ENCODE assay signal across 1 cellular context in the genomic region with DNA sequence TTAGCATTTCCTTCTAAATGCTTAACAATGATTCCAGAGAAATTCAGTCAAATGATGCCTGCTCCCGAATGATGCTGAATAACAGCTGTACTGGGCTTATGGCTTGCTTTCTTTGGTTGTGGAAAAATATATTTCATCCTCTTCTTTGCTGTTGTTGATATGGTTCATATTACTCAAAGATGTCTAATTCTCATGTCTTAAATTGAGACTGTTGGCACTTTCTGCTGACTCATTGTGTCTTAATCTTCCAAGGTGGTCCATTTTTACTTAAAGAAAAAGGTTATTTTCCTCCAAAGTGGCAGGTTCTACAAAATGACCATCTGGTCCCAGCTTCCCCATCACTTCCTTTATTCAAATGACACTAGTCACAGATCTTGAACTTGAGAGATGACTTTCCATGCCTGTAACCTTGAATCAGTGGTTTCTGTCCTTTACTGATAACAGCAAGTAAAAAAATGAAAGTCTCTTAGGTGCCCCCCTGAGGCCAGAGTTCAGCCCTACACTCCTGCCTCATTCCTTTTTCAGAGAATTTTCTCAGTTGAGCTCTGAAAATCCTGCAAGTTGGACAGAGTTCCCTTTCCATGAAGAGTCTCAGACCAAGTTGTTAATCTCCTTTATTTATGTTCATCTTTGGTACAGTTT.
TF ChIP-seq lines count a peak whose summit lies in the region.

No MANE protein-coding gene starts in this region.

TF ChIP-seq in GM23338, 12 proteins besides CTCF, POLR2A, EP300 and RAD21 (continued from another document):
- TF ChIP-seq, protein P1, sequence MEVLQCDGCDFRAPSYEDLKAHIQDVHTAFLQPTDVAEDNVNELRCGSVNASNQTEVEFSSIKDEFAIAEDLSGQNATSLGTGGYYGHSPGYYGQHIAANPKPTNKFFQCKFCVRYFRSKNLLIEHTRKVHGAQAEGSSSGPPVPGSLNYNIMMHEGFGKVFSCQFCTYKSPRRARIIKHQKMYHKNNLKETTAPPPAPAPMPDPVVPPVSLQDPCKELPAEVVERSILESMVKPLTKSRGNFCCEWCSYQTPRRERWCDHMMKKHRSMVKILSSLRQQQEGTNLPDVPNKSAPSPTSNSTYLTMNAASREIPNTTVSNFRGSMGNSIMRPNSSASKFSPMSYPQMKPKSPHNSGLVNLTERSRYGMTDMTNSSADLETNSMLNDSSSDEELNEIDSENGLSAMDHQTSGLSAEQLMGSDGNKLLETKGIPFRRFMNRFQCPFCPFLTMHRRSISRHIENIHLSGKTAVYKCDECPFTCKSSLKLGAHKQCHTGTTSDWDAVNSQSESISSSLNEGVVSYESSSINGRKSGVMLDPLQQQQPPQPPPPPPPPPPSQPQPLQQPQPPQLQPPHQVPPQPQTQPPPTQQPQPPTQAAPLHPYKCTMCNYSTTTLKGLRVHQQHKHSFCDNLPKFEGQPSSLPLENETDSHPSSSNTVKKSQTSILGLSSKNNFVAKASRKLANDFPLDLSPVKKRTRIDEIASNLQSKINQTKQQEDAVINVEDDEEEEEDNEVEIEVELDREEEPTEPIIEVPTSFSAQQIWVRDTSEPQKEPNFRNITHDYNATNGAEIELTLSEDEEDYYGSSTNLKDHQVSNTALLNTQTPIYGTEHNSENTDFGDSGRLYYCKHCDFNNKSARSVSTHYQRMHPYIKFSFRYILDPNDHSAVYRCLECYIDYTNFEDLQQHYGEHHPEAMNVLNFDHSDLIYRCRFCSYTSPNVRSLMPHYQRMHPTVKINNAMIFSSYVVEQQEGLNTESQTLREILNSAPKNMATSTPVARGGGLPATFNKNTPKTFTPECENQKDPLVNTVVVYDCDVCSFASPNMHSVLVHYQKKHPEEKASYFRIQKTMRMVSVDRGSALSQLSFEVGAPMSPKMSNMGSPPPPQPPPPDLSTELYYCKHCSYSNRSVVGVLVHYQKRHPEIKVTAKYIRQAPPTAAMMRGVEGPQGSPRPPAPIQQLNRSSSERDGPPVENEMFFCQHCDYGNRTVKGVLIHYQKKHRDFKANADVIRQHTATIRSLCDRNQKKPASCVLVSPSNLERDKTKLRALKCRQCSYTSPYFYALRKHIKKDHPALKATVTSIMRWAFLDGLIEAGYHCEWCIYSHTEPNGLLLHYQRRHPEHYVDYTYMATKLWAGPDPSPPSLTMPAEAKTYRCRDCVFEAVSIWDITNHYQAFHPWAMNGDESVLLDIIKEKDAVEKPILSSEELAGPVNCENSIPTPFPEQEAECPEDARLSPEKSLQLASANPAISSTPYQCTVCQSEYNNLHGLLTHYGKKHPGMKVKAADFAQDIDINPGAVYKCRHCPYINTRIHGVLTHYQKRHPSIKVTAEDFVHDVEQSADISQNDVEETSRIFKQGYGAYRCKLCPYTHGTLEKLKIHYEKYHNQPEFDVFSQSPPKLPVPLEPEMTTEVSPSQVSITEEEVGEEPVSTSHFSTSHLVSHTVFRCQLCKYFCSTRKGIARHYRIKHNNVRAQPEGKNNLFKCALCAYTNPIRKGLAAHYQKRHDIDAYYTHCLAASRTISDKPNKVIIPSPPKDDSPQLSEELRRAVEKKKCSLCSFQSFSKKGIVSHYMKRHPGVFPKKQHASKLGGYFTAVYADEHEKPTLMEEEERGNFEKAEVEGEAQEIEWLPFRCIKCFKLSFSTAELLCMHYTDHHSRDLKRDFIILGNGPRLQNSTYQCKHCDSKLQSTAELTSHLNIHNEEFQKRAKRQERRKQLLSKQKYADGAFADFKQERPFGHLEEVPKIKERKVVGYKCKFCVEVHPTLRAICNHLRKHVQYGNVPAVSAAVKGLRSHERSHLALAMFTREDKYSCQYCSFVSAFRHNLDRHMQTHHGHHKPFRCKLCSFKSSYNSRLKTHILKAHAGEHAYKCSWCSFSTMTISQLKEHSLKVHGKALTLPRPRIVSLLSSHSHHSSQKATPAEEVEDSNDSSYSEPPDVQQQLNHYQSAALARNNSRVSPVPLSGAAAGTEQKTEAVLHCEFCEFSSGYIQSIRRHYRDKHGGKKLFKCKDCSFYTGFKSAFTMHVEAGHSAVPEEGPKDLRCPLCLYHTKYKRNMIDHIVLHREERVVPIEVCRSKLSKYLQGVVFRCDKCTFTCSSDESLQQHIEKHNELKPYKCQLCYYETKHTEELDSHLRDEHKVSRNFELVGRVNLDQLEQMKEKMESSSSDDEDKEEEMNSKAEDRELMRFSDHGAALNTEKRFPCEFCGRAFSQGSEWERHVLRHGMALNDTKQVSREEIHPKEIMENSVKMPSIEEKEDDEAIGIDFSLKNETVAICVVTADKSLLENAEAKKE (CRISPR knock-in tag; IDR thresholded peaks at IDR 0.05): no peak
- TF ChIP-seq JUNB (IDR thresholded peaks at IDR 0.05; ENCODE audit: unreplicated experiment) (no peak), EZH2phosphoT487 (IDR thresholded peaks at IDR 0.05; ENCODE audit: unreplicated experiment) (no peak), NANOG (IDR thresholded peaks at IDR 0.05; ENCODE audit: borderline replicate concordance) (no peak)
- TF ChIP-seq, protein P2, sequence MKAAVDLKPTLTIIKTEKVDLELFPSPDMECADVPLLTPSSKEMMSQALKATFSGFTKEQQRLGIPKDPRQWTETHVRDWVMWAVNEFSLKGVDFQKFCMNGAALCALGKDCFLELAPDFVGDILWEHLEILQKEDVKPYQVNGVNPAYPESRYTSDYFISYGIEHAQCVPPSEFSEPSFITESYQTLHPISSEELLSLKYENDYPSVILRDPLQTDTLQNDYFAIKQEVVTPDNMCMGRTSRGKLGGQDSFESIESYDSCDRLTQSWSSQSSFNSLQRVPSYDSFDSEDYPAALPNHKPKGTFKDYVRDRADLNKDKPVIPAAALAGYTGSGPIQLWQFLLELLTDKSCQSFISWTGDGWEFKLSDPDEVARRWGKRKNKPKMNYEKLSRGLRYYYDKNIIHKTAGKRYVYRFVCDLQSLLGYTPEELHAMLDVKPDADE (IDR thresholded peaks at IDR 0.05): no peak
- TF ChIP-seq, protein P3, sequence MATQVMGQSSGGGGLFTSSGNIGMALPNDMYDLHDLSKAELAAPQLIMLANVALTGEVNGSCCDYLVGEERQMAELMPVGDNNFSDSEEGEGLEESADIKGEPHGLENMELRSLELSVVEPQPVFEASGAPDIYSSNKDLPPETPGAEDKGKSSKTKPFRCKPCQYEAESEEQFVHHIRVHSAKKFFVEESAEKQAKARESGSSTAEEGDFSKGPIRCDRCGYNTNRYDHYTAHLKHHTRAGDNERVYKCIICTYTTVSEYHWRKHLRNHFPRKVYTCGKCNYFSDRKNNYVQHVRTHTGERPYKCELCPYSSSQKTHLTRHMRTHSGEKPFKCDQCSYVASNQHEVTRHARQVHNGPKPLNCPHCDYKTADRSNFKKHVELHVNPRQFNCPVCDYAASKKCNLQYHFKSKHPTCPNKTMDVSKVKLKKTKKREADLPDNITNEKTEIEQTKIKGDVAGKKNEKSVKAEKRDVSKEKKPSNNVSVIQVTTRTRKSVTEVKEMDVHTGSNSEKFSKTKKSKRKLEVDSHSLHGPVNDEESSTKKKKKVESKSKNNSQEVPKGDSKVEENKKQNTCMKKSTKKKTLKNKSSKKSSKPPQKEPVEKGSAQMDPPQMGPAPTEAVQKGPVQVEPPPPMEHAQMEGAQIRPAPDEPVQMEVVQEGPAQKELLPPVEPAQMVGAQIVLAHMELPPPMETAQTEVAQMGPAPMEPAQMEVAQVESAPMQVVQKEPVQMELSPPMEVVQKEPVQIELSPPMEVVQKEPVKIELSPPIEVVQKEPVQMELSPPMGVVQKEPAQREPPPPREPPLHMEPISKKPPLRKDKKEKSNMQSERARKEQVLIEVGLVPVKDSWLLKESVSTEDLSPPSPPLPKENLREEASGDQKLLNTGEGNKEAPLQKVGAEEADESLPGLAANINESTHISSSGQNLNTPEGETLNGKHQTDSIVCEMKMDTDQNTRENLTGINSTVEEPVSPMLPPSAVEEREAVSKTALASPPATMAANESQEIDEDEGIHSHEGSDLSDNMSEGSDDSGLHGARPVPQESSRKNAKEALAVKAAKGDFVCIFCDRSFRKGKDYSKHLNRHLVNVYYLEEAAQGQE (IDR thresholded peaks at IDR 0.05; ENCODE audit: unreplicated experiment): no peak
